1 cellular context compared by ENCODE assay signal in the genomic region with DNA sequence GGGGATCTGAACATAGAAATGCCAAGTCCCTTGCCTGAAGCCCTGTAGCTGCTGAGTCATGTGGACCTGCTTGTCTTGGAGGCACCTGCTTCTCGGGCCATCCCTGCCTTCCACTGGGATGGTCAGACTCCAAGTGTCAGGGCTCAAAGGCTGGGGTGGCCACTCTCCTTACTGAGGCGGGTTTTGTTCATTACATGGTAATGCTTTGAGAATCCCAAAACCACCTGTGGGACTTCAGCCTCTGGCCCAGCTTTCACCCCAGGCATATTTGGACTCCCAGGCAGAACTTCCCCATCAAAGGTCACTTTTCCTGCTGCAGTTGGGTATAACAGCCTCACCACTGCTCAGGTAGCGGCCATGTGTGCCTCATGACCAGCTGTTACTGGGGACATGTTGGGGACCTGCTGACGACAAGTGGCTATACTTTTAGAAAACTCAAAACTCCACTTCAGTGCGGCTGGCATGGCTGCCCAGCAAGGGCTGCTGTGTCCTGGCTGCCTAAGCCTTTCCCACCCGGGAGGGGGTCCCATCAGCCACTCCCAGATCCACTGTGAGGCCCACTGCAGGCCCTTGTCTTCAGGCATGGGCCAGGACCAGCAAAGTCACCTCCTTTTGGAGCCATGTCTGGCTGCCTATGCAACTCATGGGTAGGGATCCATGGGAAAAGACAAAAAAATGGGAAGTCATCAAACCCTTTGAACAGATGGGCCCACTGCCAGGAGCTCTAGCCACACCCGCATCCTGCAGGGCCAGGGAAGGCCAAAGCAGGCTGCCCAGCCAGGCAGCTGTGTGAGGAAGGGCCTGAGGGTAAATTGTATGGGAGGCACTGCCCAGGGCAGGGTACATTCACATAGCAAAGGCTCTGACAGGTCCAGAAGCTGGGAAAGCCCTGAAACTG.
TF ChIP-seq lines count a peak whose summit lies in the region.

No MANE protein-coding gene starts in this region.

TF ChIP-seq in H1, 55 proteins besides CTCF, POLR2A, EP300 and RAD21:
- TF ChIP-seq CBX8 (IDR thresholded peaks at IDR 0.05; ENCODE audit: borderline replicate concordance, low read depth, low read length) (no peak), CREB1 (IDR thresholded peaks at IDR 0.05) (no peak), BRCA1 (IDR thresholded peaks at IDR 0.05; ENCODE audit: low read depth, low read length) (no peak), SIX5 (IDR thresholded peaks at IDR 0.05; ENCODE audit: low read depth, low read length) (no peak)
- TF ChIP-seq, protein P1, sequence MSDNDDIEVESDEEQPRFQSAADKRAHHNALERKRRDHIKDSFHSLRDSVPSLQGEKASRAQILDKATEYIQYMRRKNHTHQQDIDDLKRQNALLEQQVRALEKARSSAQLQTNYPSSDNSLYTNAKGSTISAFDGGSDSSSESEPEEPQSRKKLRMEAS (IDR thresholded peaks at IDR 0.05): no peak
